In the genomic region with DNA sequence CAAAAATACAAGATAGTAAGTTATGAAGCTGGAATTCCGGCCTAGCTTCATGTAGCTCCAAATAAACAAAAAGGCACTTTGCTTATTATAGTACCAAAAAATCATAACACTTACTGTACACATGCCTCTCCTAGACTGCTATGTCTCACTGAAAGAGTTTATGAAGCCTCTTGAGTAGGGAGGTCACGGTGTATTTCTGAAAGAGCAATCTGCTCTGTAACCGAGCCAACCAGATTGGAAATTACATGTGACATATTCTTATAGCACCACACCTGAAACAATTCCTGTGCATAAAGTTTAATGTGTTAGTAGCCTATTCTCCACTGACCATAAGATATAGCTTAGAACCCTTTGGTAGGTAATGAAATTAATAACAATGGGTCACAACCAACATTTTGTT, we compare ENCODE assay signal across 1 cellular context.
TF ChIP-seq lines count a peak whose summit lies in the region.

No MANE protein-coding gene starts in this region.

TF ChIP-seq in WTC11, 78 proteins besides CTCF, POLR2A, EP300 and RAD21 (continued from another document):
- TF ChIP-seq, protein P1, sequence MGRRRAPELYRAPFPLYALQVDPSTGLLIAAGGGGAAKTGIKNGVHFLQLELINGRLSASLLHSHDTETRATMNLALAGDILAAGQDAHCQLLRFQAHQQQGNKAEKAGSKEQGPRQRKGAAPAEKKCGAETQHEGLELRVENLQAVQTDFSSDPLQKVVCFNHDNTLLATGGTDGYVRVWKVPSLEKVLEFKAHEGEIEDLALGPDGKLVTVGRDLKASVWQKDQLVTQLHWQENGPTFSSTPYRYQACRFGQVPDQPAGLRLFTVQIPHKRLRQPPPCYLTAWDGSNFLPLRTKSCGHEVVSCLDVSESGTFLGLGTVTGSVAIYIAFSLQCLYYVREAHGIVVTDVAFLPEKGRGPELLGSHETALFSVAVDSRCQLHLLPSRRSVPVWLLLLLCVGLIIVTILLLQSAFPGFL (CRISPR knock-in tag; IDR thresholded peaks at IDR 0.05; ENCODE audit: borderline replicate concordance), result no peak
- TF ChIP-seq NR2C2 (CRISPR knock-in tag; IDR thresholded peaks at IDR 0.05), result no peak
- TF ChIP-seq, protein P2, sequence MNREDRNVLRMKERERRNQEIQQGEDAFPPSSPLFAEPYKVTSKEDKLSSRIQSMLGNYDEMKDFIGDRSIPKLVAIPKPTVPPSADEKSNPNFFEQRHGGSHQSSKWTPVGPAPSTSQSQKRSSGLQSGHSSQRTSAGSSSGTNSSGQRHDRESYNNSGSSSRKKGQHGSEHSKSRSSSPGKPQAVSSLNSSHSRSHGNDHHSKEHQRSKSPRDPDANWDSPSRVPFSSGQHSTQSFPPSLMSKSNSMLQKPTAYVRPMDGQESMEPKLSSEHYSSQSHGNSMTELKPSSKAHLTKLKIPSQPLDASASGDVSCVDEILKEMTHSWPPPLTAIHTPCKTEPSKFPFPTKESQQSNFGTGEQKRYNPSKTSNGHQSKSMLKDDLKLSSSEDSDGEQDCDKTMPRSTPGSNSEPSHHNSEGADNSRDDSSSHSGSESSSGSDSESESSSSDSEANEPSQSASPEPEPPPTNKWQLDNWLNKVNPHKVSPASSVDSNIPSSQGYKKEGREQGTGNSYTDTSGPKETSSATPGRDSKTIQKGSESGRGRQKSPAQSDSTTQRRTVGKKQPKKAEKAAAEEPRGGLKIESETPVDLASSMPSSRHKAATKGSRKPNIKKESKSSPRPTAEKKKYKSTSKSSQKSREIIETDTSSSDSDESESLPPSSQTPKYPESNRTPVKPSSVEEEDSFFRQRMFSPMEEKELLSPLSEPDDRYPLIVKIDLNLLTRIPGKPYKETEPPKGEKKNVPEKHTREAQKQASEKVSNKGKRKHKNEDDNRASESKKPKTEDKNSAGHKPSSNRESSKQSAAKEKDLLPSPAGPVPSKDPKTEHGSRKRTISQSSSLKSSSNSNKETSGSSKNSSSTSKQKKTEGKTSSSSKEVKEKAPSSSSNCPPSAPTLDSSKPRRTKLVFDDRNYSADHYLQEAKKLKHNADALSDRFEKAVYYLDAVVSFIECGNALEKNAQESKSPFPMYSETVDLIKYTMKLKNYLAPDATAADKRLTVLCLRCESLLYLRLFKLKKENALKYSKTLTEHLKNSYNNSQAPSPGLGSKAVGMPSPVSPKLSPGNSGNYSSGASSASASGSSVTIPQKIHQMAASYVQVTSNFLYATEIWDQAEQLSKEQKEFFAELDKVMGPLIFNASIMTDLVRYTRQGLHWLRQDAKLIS (CRISPR knock-in tag; IDR thresholded peaks at IDR 0.05; ENCODE audit: borderline replicate concordance), result no peak
- TF ChIP-seq GRHL2 (CRISPR knock-in tag; IDR thresholded peaks at IDR 0.05; ENCODE audit: insufficient replicate concordance, severe bottlenecking), result no peak
TF ChIP-seq in WTC11: peak in this region for 0.
